Comparison of ENCODE assay signal across 7 cellular contexts in the genomic region with DNA sequence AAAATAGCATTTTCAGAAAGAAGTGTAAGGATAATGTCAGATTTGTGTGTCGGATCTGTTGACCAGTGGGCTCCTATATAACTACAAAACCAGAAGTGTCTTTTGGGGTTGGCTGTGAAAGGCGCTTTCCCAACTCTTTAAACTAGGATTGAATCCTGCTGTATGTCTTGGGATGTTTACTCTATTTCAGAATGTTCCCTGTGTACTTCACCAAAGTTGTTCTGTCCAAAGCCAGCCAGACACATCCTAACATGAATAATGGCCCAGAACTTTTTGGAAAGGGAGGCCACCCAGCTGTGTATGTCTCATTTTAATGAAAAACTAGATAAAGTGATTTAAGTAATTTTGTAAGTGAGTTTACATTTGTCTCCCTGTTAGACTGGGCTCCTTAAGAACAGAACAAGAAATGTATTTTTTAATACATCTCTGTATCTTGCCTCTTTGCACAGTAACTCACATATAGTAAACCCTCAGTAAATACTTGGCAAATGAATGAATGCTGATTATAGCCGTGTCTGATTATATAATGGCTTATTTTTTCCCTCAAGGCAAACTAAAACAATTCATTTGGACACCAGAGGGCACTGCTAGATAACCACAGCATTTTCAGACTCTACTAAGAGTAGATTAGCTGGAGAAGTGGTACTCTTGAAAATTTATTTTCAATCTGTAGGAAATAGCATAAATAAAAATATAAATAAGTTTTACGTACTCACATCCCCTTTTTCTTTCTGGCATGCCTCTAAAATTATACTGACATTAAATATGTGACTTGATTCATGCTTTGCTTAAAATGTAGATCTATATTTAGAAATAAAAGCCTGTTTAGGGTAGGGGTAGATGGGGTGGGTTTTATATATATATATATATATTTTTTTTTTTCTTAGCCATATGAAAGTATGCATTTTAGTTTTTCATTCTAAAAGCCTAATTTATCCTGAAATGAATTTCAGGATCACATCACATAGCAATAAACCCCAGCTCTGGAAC. TPM values are rescaled to one million over a fixed set of nuclear protein-coding genes. Genes with fewer than 3 reads are reported as not detected.
DNase-seq lines count a peak whose midpoint lies in the region; ATAC-seq and TF ChIP-seq lines count a peak whose summit lies in the region.

No MANE protein-coding gene starts in this region.

- TF ChIP-seq CTCF in thyroid gland (IDR thresholded peaks at IDR 0.05), result peak; percentile 36 to 90 (median 67)

- no peaks in the 10 kb centered on the region for H3K4me1 ChIP-seq in thyroid gland

- no peaks in the 10 kb centered on the region for H3K36me3 ChIP-seq in thyroid gland

- no peak overlapping the region for H3K4me3 ChIP-seq in thyroid gland (replicated peaks in 1 of 3)

- DNase-seq in GDM1 (lab: John Stamatoyannopoulos, UW) (peak; percentile 8), NCI-H69 (lab: John Stamatoyannopoulos, UW) (peak; percentile 81), T47D (ENCODE audit: low read depth in 1 of 2, low spot score in 1 of 2) (peak; percentile 44 to 73), kidney glomerular epithelial cell (lab: John Stamatoyannopoulos, UW) (peak; percentile 74), thyroid gland (peak; percentile 15 to 17), T-helper 9 cell (no peak)

- intact Hi-C loops in thyroid gland (cut with DNase I), result loop anchor here (5.0 to 10.0 kb wide), 2 partner anchors 152 to 589 kb away; no protein-coding TSS in a partner anchor

- peak; percentile 56 for ATAC-seq in HG03196 (IDR thresholded peaks at IDR 0.05; ENCODE audit: unreplicated experiment)

- peak overlapping the region in 1 of 3 donors; percentile 7 for H3K27ac ChIP-seq in thyroid gland

- TF ChIP-seq POLR2A in thyroid gland (IDR thresholded peaks at IDR 0.05), result no peak

- H3K9me3 ChIP-seq in thyroid gland, result no peaks in the 10 kb centered on the region

- H3K27me3 ChIP-seq in thyroid gland, result no peaks in the 10 kb centered on the region

- in situ Hi-C loops in T47D (cut with HindIII; ENCODE audit: low pct_unique_long_range_greater_than_20kb, low sequenced_read_pairs), result no loop called here

- WGBS in thyroid gland, 2 donors, result 48 to 50% methylated on average over 4 of the region's 4 CpGs

RNA-seq across cellular contexts. Expression of a gene that starts 23.8 kb away (rescaled TPM):
- 10 to 100 TPM; 45.8 to 63.3 (median 60.1) TPM for total RNA-seq in thyroid gland

RNA-seq across cellular contexts. Expression of a gene that starts 37.8 kb away (rescaled TPM):
- total RNA-seq in thyroid gland, result 1 to 10 TPM; 2.6 to 8.3 (median 5.4) TPM
